Comparison of ENCODE assay signal across 23 cellular contexts in genomic region chr3:52557011-52557410, GRCh38. TPM values are rescaled to one million over a fixed set of nuclear protein-coding genes. Genes with fewer than 3 reads are reported as not detected.
"Had no signal": no experiment of that assay in that cellular context is flagged by ENCODE, and none has a peak within 500 bp of the region (broad histone marks: within the 10 kb centered on the region; RNA-seq: fewer than 3 reads in every experiment).

No MANE protein-coding gene starts in this region.

- DNase-seq: activated CD4-positive, alpha-beta T cell treated with anti-CD3 and anti-CD28 coated beads, Interleukin-2, amount 10 ng/mL, durations not matched to agents 24 days and 14 days; activated CD4-positive, CD25-positive, alpha-beta regulatory T cell; activated CD8-positive, alpha-beta T cell treated with anti-CD3 and anti-CD28 coated beads for 36 hours; activated naive CD4-positive, alpha-beta T cell treated with anti-CD3 and anti-CD28 coated beads for 36 hours; activated T-cell treated with anti-CD3 and anti-CD28 coated beads, Interleukin-2, amount 50 U/mL, for 1 hour; effector CD8-positive, alpha-beta T cell; heart right ventricle; immature natural killer cell; kidney glomerular epithelial cell; left ventricle myocardium superior; occipital lobe; stomach; T-helper 9 cell had no signal

- H3K27ac ChIP-seq: ascending aorta, breast epithelium, heart right ventricle, prostate gland, right atrium auricular region, SJSA1, skin epidermis, stomach, thoracic aorta had no signal

- H3K9me3 ChIP-seq: ascending aorta, breast epithelium, esophagus muscularis mucosa, heart right ventricle, prostate gland, right atrium auricular region, SJSA1, stomach, thoracic aorta had no signal

- H3K9me3 Mint-ChIP-seq: activated CD4-positive, alpha-beta T cell treated with anti-CD3 and anti-CD28 coated beads, Interleukin-2, amount 10 ng/mL, durations not matched to agents 24 days and 14 days; activated CD8-positive, alpha-beta T cell treated with anti-CD3 and anti-CD28 coated beads for 36 hours; activated naive CD4-positive, alpha-beta T cell treated with anti-CD3 and anti-CD28 coated beads for 36 hours; immature natural killer cell; memory B cell; natural killer cell treated with Interleukin-12 subunit alpha and Interleukin-12 subunit beta and Interleukin-15 and Interleukin-18, amount 100 ng/mL, for 72 hours had no signal

- H3K4me3 ChIP-seq: ascending aorta, breast epithelium, esophagus muscularis mucosa, heart right ventricle, prostate gland, right atrium auricular region, SJSA1, skin epidermis, stomach, thoracic aorta had no signal

- H3K27ac Mint-ChIP-seq: activated CD4-positive, alpha-beta T cell treated with anti-CD3 and anti-CD28 coated beads, Interleukin-2, amount 10 ng/mL, durations not matched to agents 24 days and 14 days; activated CD8-positive, alpha-beta T cell treated with anti-CD3 and anti-CD28 coated beads for 36 hours; activated naive CD4-positive, alpha-beta T cell treated with anti-CD3 and anti-CD28 coated beads for 36 hours; immature natural killer cell; natural killer cell treated with Interleukin-12 subunit alpha and Interleukin-12 subunit beta and Interleukin-15 and Interleukin-18, amount 100 ng/mL, for 72 hours had no signal

- H3K4me1 ChIP-seq: ascending aorta, breast epithelium, prostate gland, SJSA1 had no signal

- H3K4me1 Mint-ChIP-seq: immature natural killer cell, memory B cell had no signal

- H3K36me3 ChIP-seq: breast epithelium had no signal

- H3K27me3 Mint-ChIP-seq: activated CD4-positive, alpha-beta T cell treated with anti-CD3 and anti-CD28 coated beads, Interleukin-2, amount 10 ng/mL, durations not matched to agents 24 days and 14 days; activated CD8-positive, alpha-beta T cell treated with anti-CD3 and anti-CD28 coated beads for 36 hours; memory B cell; natural killer cell treated with Interleukin-12 subunit alpha and Interleukin-12 subunit beta and Interleukin-15 and Interleukin-18, amount 100 ng/mL, for 72 hours had no signal

- ATAC-seq: activated CD8-positive, alpha-beta T cell treated with anti-CD3 and anti-CD28 coated beads for 36 hours; heart right ventricle; left ventricle myocardium superior; natural killer cell treated with Interleukin-12 subunit alpha and Interleukin-12 subunit beta and Interleukin-15 and Interleukin-18, amount 100 ng/mL, for 72 hours had no signal

- H3K4me3 Mint-ChIP-seq: activated CD4-positive, alpha-beta T cell treated with anti-CD3 and anti-CD28 coated beads, Interleukin-2, amount 10 ng/mL, durations not matched to agents 24 days and 14 days; activated CD8-positive, alpha-beta T cell treated with anti-CD3 and anti-CD28 coated beads for 36 hours; activated naive CD4-positive, alpha-beta T cell treated with anti-CD3 and anti-CD28 coated beads for 36 hours; immature natural killer cell; memory B cell; natural killer cell treated with Interleukin-12 subunit alpha and Interleukin-12 subunit beta and Interleukin-15 and Interleukin-18, amount 100 ng/mL, for 72 hours had no signal

RNA-seq across cellular contexts. Expression of gene UQCC5, which starts 20.6 kb away (rescaled TPM):
- total RNA-seq: ascending aorta had no signal
